ENCODE assay signal across 14 cellular contexts in the genomic region with DNA sequence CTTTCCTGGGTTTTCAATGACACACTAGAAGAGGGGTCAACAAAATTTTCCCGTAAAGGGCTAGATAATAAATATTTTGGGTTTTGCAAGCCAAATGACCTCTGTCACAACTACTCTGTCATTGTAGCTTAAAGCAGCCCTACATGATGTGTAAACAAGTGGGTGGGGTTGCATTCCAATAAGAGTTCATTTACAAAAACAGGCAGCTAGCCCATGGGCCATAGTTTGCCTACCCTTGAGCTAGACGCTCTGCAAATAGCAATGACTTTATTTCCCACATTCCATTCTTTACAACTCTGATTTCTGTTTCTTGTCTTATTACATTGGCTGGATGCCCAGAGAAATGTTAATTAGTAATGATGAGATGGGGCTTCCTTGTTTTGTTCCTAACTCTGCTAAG.
"Had no signal": no experiment of that assay in that cellular context is flagged by ENCODE, and none has a peak within 500 bp of the region (broad histone marks: within the 10 kb centered on the region; RNA-seq: fewer than 3 reads in every experiment).

No MANE protein-coding gene starts in this region.

- H3K36me3 ChIP-seq: ovary had no signal

- H3K9me3 ChIP-seq: ovary, suprapubic skin, upper lobe of right lung had no signal

- H3K27me3 ChIP-seq: ovary, suprapubic skin, upper lobe of right lung had no signal

- ATAC-seq: activated CD4-positive, alpha-beta T cell treated with anti-CD3 and anti-CD28 coated beads for 36 hours; activated CD8-positive, alpha-beta memory T cell treated with anti-CD3 and anti-CD28 coated beads, Interleukin-2, amount 10 ng/mL, durations not matched to agents 7 days and 5 days; T-helper 17 cell; upper lobe of right lung had no signal

- DNase-seq: activated CD4-positive, alpha-beta memory T cell treated with anti-CD3 and anti-CD28 coated beads for 36 hours; activated CD4-positive, alpha-beta T cell treated with anti-CD3 and anti-CD28 coated beads for 36 hours; activated CD8-positive, alpha-beta memory T cell treated with anti-CD3 and anti-CD28 coated beads, Interleukin-2, amount 10 ng/mL, durations not matched to agents 7 days and 5 days; activated T-cell treated with anti-CD3 and anti-CD28 coated beads, Interleukin-2, amount 50 U/mL, for 1 hour; foreskin melanocyte; stimulated activated CD4-positive, alpha-beta T cell treated with anti-CD3 and anti-CD28 coated beads, Interleukin-15, amount 100 ng/mL, for 24 hours; stimulated activated CD4-positive, alpha-beta T cell treated with anti-CD3 and anti-CD28 coated beads, Interleukin-4, amount 100 ng/mL, for 1 hour; stimulated activated naive CD4-positive, alpha-beta T cell treated with Interleukin-2 at 50 U/mL for 16 hours; T-helper 17 cell; upper lobe of right lung; WERI-Rb-1 had no signal

- H3K4me3 ChIP-seq: lung, ovary, suprapubic skin, upper lobe of right lung had no signal

- H3K4me1 ChIP-seq: suprapubic skin, upper lobe of right lung had no signal

- H3K27ac ChIP-seq: ovary, suprapubic skin, upper lobe of right lung, WERI-Rb-1 had no signal
